8 cellular contexts compared by ENCODE assay signal in the genomic region with DNA sequence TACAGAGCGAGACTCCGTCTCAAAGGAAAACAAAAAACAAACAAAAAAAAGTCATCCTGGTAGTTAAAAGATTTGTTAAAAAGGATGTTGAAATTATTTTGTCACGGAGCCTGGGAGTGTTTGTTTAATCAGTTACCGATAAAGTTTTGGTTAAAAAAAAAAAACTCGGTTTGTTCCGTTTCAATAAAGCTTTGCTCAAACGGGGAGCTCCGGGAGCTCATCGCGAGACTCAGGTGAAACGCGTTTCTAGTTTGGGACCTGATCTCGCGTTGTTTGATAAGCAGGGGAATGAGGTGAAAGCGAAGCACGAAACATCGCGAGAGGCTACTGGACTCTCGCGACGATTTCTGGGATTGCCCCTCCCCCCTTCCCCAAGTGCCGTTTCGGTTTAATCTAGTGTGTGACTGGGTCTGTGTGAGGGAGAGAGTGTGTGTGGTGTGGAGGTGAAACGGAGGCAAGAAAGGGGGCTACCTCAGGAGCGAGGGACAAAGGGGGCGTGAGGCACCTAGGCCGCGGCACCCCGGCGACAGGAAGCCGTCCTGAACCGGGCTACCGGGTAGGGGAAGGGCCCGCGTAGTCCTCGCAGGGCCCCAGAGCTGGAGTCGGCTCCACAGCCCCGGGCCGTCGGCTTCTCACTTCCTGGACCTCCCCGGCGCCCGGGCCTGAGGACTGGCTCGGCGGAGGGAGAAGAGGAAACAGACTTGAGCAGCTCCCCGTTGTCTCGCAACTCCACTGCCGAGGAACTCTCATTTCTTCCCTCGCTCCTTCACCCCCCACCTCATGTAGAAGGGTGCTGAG. TPM values are rescaled to one million over a fixed set of nuclear protein-coding genes. Genes with fewer than 3 reads are reported as not detected.
DNase-seq lines count a peak whose midpoint lies in the region; ATAC-seq and TF ChIP-seq lines count a peak whose summit lies in the region.

A gene (plus strand): TSS at position 374 of the 798 bp plus-strand sequence. CDS start 586 bp downstream, outside the sequence.

- H3K9me3 Mint-ChIP-seq in CD8-positive, alpha-beta memory T cell, result no peaks in the 10 kb centered on the region
- no peaks in the 10 kb centered on the region for H3K9me3 Mint-ChIP-seq in effector memory CD8-positive, alpha-beta T cell

- peak within 1 kb of the TSS; percentile 89 for H3K27ac ChIP-seq in CD8-positive, alpha-beta memory T cell (ENCODE audit: low read depth, low read length)

- H3K27me3 Mint-ChIP-seq in CD8-positive, alpha-beta memory T cell, result peaks cover 0 to 6% of the 10 kb centered on the region in 2 donors
- H3K27me3 Mint-ChIP-seq in effector memory CD8-positive, alpha-beta T cell, result no peaks in the 10 kb centered on the region

- DNase-seq in CD8-positive, alpha-beta memory T cell, result peak; percentile 88 to 98 (median 94)
- DNase-seq in GM20000 (ENCODE audit: low spot score) (peak; percentile 95), HT1080 (ENCODE audit: low read depth) (peak; percentile 98), NOMO-1 treated with DMSO at 0.1 percent for 48 hours (lab: John Stamatoyannopoulos, UW; ENCODE audit: unreplicated experiment) (peak; percentile 98), medulla oblongata (ENCODE audit: extremely low spot score) (peak; percentile 100)
- peak; percentile 90 for DNase-seq in activated CD8-positive, alpha-beta memory T cell treated with anti-CD3 and anti-CD28 coated beads for 4 hours (ENCODE audit: low read depth in 2 of 2)
- DNase-seq in effector memory CD8-positive, alpha-beta T cell, result peak; percentile 93 to 96 (median 95)
- peak; percentile 92 for DNase-seq in stimulated activated CD8-positive, alpha-beta memory T cell treated with anti-CD3 and anti-CD28 coated beads, Interleukin-12 subunit alpha, Interleukin-12 subunit beta, amount 100 ng/mL, for 1 hour (ENCODE audit: low read depth)

- H3K4me3 ChIP-seq in CD8-positive, alpha-beta memory T cell (ENCODE audit: low read length), result peak within 1 kb of the TSS; percentile 99

- peaks cover 23% of the 10 kb centered on the region for H3K4me1 ChIP-seq in CD8-positive, alpha-beta memory T cell (ENCODE audit: insufficient read depth, low read length)

- H3K4me3 Mint-ChIP-seq in CD8-positive, alpha-beta memory T cell, result peak within 1 kb of the TSS; percentile 89 to 99 (median 96)
- peak within 1 kb of the TSS; percentile 90 to 96 for H3K4me3 Mint-ChIP-seq in effector memory CD8-positive, alpha-beta T cell

- peaks cover 4% of the 10 kb centered on the region for H3K36me3 ChIP-seq in CD8-positive, alpha-beta memory T cell (ENCODE audit: insufficient read depth, low read length)

- POLR2A ChIA-PET in CD8-positive, alpha-beta memory T cell (lab: Charles Lee), result interaction anchor here (0.6 to 3.3 kb wide), 7 partner anchors 10 to 519 kb away, joined by 3 to 84 read pairs (median 4); a partner anchor contains a TSS

- peak; percentile 83 for ATAC-seq in effector memory CD8-positive, alpha-beta T cell (replicated peaks)

- H3K9me3 ChIP-seq in CD8-positive, alpha-beta memory T cell (ENCODE audit: low read length), result no peaks in the 10 kb centered on the region

- H3K36me3 Mint-ChIP-seq in CD8-positive, alpha-beta memory T cell, result peaks cover 0 to 29% (median 0%) of the 10 kb centered on the region in 3 donors
- peaks cover 34% of the 10 kb centered on the region for H3K36me3 Mint-ChIP-seq in effector memory CD8-positive, alpha-beta T cell (ENCODE audit: insufficient read depth)

- TF ChIP-seq CTCF in GM20000 (IDR thresholded peaks at IDR 0.05; ENCODE audit: extremely low read depth, missing control alignments), result no peak

- H3K4me1 Mint-ChIP-seq in CD8-positive, alpha-beta memory T cell, result peaks cover 37 to 49% (median 47%) of the 10 kb centered on the region in 3 donors
- peaks cover 29 to 36% of the 10 kb centered on the region in 2 donors for H3K4me1 Mint-ChIP-seq in effector memory CD8-positive, alpha-beta T cell (ENCODE audit: low read depth in 2 of 2)

- no peaks in the 10 kb centered on the region for H3K27me3 ChIP-seq in CD8-positive, alpha-beta memory T cell (ENCODE audit: insufficient read depth, low read length, poor library complexity, severe bottlenecking)

- peak within 1 kb of the TSS; percentile 93 to 100 (median 97) for H3K27ac Mint-ChIP-seq in CD8-positive, alpha-beta memory T cell
- peak within 1 kb of the TSS; percentile 96 for H3K27ac Mint-ChIP-seq in effector memory CD8-positive, alpha-beta T cell

- CTCF ChIA-PET in CD8-positive, alpha-beta memory T cell (lab: Charles Lee), result interaction anchor here (0.9 to 2.2 kb wide), 5 partner anchors 8 to 261 kb away, joined by 3 to 22 read pairs (median 4); a partner anchor contains a TSS

RNA-seq across cellular contexts. Expression of the gene that starts here (rescaled TPM):
- total RNA-seq in CD8-positive, alpha-beta memory T cell, result 10 to 100 TPM; 86.9 to 91.8 TPM
- polyA plus RNA-seq in CD8-positive, alpha-beta memory T cell, result 5.6 TPM
- 39.4 and 43.5 TPM in 2 replicates for total RNA-seq in HT1080 (2014; rRNA removed; shearing (Covaris generic))
- polyA plus RNA-seq in HT1080 (2015; cell fraction: cytosol; rRNA removed), result 15.3 and 20.0 TPM in 2 replicates
- 44.4 and 51.4 TPM in 2 replicates for polyA plus RNA-seq in HT1080 (2015; cell fraction: nucleus; rRNA removed)

Comparison
In these comparisons a context has a peak if more than half of its experiments do, and no peak if none do; other contexts are left out.
1. Peak in every context shown above with its lines: DNase-seq, ATAC-seq, H3K4me3 ChIP-seq and H3K27ac ChIP-seq.